8 cellular contexts compared by ENCODE assay signal in the genomic region with DNA sequence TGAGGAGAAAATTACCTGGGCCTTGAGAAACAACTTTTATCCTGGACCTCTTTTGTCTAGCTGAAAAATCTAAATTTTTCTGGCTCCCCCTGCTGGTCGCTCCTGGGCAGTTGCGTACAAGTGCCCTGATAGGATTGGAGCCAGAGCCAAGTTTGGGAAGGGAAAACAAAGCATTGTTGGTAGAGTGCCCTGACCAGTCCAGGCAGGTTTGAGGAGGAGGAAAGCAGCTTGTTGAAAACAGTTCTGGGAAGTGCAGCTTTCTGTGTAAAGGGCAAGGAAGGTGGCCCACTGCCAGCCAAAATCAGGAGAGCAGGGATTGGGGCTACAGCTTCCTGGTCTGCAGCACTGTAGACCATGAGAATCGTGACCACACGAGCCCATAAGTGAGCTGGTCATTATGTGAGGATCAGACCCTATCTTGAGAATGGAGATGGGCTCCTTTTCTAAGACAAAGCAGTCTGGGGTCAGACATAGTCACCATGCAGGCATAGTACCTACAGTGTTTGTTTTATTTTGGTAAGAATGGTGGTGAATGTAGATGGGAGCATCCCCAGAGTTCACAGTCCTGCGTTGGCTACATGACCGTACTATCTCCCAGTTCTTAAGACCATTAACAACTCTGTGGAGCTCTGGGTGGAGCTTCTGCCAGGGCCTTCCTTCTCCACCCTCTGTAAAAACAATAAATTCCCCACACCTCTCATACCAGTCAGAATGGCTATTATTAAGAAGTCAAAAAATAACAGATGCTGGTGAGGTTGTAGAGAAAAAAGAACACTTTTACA. TPM values are rescaled to one million over a fixed set of nuclear protein-coding genes. Genes with fewer than 3 reads are reported as not detected.
DNase-seq lines count a peak whose midpoint lies in the region; ATAC-seq and TF ChIP-seq lines count a peak whose summit lies in the region.

No MANE protein-coding gene starts in this region.

- H3K27ac ChIP-seq in Peyer's patch: peak overlapping the region in 2 of 4 donors; percentile 14 to 25

- H3K4me1 ChIP-seq in BE2C (no peaks in the 10 kb centered on the region), Peyer's patch (peaks cover 0 to 5% (median 0%) of the 10 kb centered on the region in 4 donors)

- peak; percentile 90 for TF ChIP-seq CTCF in BE2C (IDR thresholded peaks at IDR 0.05; ENCODE audit: low read depth, low read length)
- peak; percentile 72 to 88 (median 83) for TF ChIP-seq CTCF in Peyer's patch (IDR thresholded peaks at IDR 0.05)
- peak; percentile 93 for TF ChIP-seq CTCF in natural killer cell (IDR thresholded peaks at IDR 0.05)

- H3K4me3 ChIP-seq in BE2C (ENCODE audit: low read depth, low read length) (no peak overlapping the region), Peyer's patch (no peak overlapping the region)

- peak overlapping the region in 1 of 2 donors; percentile 48 for H3K27ac Mint-ChIP-seq in natural killer cell

- TF ChIP-seq POLR2A in Peyer's patch (IDR thresholded peaks at IDR 0.05): no peak

- H3K27me3 Mint-ChIP-seq in natural killer cell (ENCODE audit: low read depth in 2 of 2): no peaks in the 10 kb centered on the region

- peaks cover 0 to 2% of the 10 kb centered on the region in 2 donors for H3K9me3 Mint-ChIP-seq in natural killer cell

- peak in 2 of 3 donors; percentile 63 to 66 for ATAC-seq in natural killer cell
- ATAC-seq in GM21576 (IDR thresholded peaks at IDR 0.05; ENCODE audit: unreplicated experiment): no peak

- DNase-seq in BE2C (peak; percentile 64), HK-2 (ENCODE audit: unreplicated experiment) (peak; percentile 29), Peyer's patch (peak; percentile 65 to 87 (median 69)), fibroblast of the conjunctiva (ENCODE audit: low read depth) (peak; percentile 47), natural killer cell (peak; percentile 48), stromal cell of bone marrow (ENCODE audit: low read depth) (peak; percentile 61)
- DNase-seq in activated effector memory CD4-positive, alpha-beta T cell treated with Interleukin-2 at 50 U/mL for 16 hours: peak; percentile 46

- no peaks in the 10 kb centered on the region for H3K36me3 ChIP-seq in BE2C
- H3K36me3 ChIP-seq in Peyer's patch: no peaks in the 10 kb centered on the region

- peaks cover 0 to 4% of the 10 kb centered on the region in 2 donors for H3K4me1 Mint-ChIP-seq in natural killer cell

- intact Hi-C loops in natural killer cell (cut with micrococcal nuclease): loop anchor here (1.0 to 5.0 kb wide), 2 partner anchors 21 to 101 kb away; partner anchors contain the start of genes LIMK2 and PIK3IP1

- H3K9me3 ChIP-seq in BE2C (no peaks in the 10 kb centered on the region), Peyer's patch (no peaks in the 10 kb centered on the region)

- H3K27me3 ChIP-seq in BE2C (no peaks in the 10 kb centered on the region), Peyer's patch (no peaks in the 10 kb centered on the region)

- peaks cover 9% of the 10 kb centered on the region for H3K36me3 Mint-ChIP-seq in natural killer cell

- H3K4me3 Mint-ChIP-seq in natural killer cell: no peak overlapping the region

RNA-seq across cellular contexts. Expression of gene PIK3IP1, which starts 21.3 kb away (rescaled TPM):
- polyA plus RNA-seq in BE2C (2012; ENCODE audit: insufficient read depth, insufficient read length, low read depth): 5.4 TPM
- total RNA-seq in Peyer's patch (10 to 100 TPM; 23.7 to 60.2 (median 30.7) TPM), natural killer cell (100 to 1,000 TPM; 132 to 180 (median 161) TPM)

RNA-seq across cellular contexts. Expression of gene PATZ1, which starts 32.6 kb away (rescaled TPM):
- polyA plus RNA-seq in BE2C (2012; ENCODE audit: insufficient read depth, insufficient read length, low read depth): 79.1 TPM
- total RNA-seq in Peyer's patch (10 to 100 TPM; 12.4 to 28.3 (median 21.2) TPM), natural killer cell (10 to 100 TPM; 31.5 to 39.2 (median 37.3) TPM)
